In the genomic region with DNA sequence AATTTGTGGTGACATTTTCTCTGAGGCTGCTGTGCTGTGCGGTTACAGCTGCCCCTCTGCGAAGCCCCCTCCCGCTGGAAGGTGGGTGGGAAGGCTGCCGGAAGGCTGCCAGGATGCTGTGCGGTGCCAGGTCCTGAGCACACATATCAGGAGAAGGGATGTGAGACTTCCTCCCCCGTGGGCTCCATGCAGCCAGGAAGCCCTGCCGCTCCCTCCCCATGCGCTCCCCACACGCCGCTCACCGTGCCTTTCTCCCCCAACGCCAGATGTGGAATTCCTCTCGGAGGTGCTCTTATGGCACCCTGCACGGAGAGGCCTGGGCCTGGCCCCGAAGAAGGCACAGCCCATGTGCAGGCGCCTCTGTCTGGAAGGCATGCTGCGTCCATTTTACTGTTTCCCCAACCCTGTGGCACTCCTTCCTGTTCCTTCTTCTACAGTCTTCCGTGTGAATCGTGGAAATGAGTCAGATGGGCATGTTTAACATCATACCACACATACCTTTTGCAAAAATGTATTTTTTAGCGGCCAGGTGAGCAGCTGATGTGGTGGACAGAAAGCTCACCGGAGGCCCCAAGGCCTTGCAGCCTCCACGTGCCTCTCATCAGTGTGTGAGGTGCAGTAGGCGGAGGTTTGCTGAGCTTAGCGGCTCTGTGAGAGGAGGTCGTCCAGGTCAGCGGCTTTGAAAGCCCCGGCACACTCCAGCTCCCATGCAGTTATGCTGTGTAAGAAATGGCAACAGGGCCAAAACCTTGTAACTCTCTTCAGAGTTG, we compare ENCODE assay signal across 29 cellular contexts.
DNase-seq lines count a peak whose midpoint lies in the region; ATAC-seq and TF ChIP-seq lines count a peak whose summit lies in the region.
"Had no signal": no experiment of that assay in that cellular context is flagged by ENCODE, and none has a peak within 500 bp of the region (broad histone marks: within the 10 kb centered on the region; RNA-seq: fewer than 3 reads in every experiment).

No MANE protein-coding gene starts in this region.

- H3K4me2 ChIP-seq in GM23248 (ENCODE audit: unreplicated experiment): no peak overlapping the region

- H3K4me3 Mint-ChIP-seq in neural crest cell: no peak overlapping the region
- H3K4me3 Mint-ChIP-seq: activated CD4-positive, alpha-beta memory T cell treated with anti-CD3 and anti-CD28 coated beads, Interleukin-2, amount 10 ng/mL, durations not matched to agents 7 days and 5 days; activated naive CD8-positive, alpha-beta T cell; CD4-positive, alpha-beta T cell had no signal

- no peaks in the 10 kb centered on the region for H3K9me2 ChIP-seq in GM23248 (ENCODE audit: insufficient read depth)

- H3K27me3 ChIP-seq in right atrium auricular region: no peaks in the 10 kb centered on the region
- H3K27me3 ChIP-seq in GM23248 (replicated peaks; ENCODE audit: insufficient read depth): no peaks in the 10 kb centered on the region
- H3K27me3 ChIP-seq: testis, uterus had no signal

- no peaks in the 10 kb centered on the region for H3K79me2 ChIP-seq in GM23248 (ENCODE audit: insufficient read depth)

- DNase-seq in right atrium auricular region (ENCODE audit: low spot score): peak; percentile 56
- no peak for DNase-seq in Right ventricle myocardium superior
- DNase-seq in epithelial cell of esophagus (ENCODE audit: low read depth): peak; percentile 16
- DNase-seq in neural crest cell (ENCODE audit: low read depth, low spot score): no peak
- DNase-seq in inferior parietal cortex (ENCODE audit: extremely low spot score): no peak
- no peak for DNase-seq in left ventricle myocardium superior
- no peak for DNase-seq in GM23248
- DNase-seq: activated CD4-positive, alpha-beta memory T cell treated with anti-CD3 and anti-CD28 coated beads, Interleukin-2, amount 10 ng/mL, durations not matched to agents 7 days and 5 days; anterior cingulate cortex; effector CD8-positive, alpha-beta T cell; glutamatergic neuron; KBM-7; left ventricle myocardium inferior; midbrain; naive B cell; NCI-H1105; NCI-H187; NCI-H2171; NCI-H510A; stimulated activated naive CD4-positive, alpha-beta T cell treated with Interleukin-2 at 50 U/mL for 16 hours; T-helper 2 cell; testis had no signal

- H3K27ac Mint-ChIP-seq in neural crest cell (ENCODE audit: unreplicated experiment): peak overlapping the region; percentile 12
- H3K27ac Mint-ChIP-seq: activated CD4-positive, alpha-beta memory T cell treated with anti-CD3 and anti-CD28 coated beads, Interleukin-2, amount 10 ng/mL, durations not matched to agents 7 days and 5 days; activated naive CD8-positive, alpha-beta T cell; activated T-helper 2 cell treated with anti-CD3 and anti-CD28 coated beads, Interferon-gamma antibody, Interleukin-2, Interleukin-4, amounts not matched to agents 10 μg/mL and 5 μg/mL and 100 μg/mL, durations not matched to agents 14 hours and 24 hours and 36 hours; CD4-positive, alpha-beta T cell had no signal

- ATAC-seq in Right ventricle myocardium superior (ENCODE audit: poor library complexity) (no peak), GM21717 (IDR thresholded peaks at IDR 0.05; ENCODE audit: unreplicated experiment) (no peak), left ventricle myocardium superior (no peak)

- H3K9me3 ChIP-seq in right atrium auricular region (no peaks in the 10 kb centered on the region), GM23248 (ENCODE audit: low read depth) (no peaks in the 10 kb centered on the region)
- H3K9me3 ChIP-seq: left ventricle myocardium inferior, testis, uterus had no signal

- H3K36me3 Mint-ChIP-seq in neural crest cell (ENCODE audit: low read depth): peaks cover 2% of the 10 kb centered on the region
- H3K36me3 Mint-ChIP-seq: activated naive CD8-positive, alpha-beta T cell; naive B cell had no signal

- intact Hi-C loops in Right ventricle myocardium superior (cut with DNase I) (no loop called here), left ventricle myocardium superior (cut with micrococcal nuclease) (no loop called here)

- H3K4me1 ChIP-seq in right atrium auricular region (peaks cover 0 to 62% of the 10 kb centered on the region in 2 donors), GM23248 (ENCODE audit: insufficient read depth) (no peaks in the 10 kb centered on the region)

- TF ChIP-seq CTCF in right atrium auricular region (IDR thresholded peaks at IDR 0.05) (no peak), epithelial cell of esophagus (IDR thresholded peaks at IDR 0.05; ENCODE audit: insufficient read depth, low read depth, low read length, missing control alignments) (no peak), neural crest cell (conservative IDR thresholded peaks at IDR 0.05) (no peak)

- no peaks in the 10 kb centered on the region for H3K9me3 Mint-ChIP-seq in neural crest cell
- H3K9me3 Mint-ChIP-seq: activated CD4-positive, alpha-beta memory T cell treated with anti-CD3 and anti-CD28 coated beads, Interleukin-2, amount 10 ng/mL, durations not matched to agents 7 days and 5 days; activated T-helper 2 cell treated with anti-CD3 and anti-CD28 coated beads, Interferon-gamma antibody, Interleukin-2, Interleukin-4, amounts not matched to agents 10 μg/mL and 5 μg/mL and 100 μg/mL, durations not matched to agents 14 hours and 24 hours and 36 hours; CD4-positive, alpha-beta T cell; naive B cell had no signal

- H3K4me1 Mint-ChIP-seq in neural crest cell: peaks cover 44% of the 10 kb centered on the region

- in situ Hi-C loops in GM23248 (cut with MboI): no loop called here

- H3K9ac ChIP-seq in GM23248: no peak overlapping the region

- H3F3A ChIP-seq in GM23248 (ENCODE audit: insufficient read depth): no peaks in the 10 kb centered on the region

- H3K4me3 ChIP-seq in right atrium auricular region (no peak overlapping the region), epithelial cell of esophagus (ENCODE audit: low read length) (no peak overlapping the region), GM23248 (no peak overlapping the region)
- H3K4me3 ChIP-seq: left ventricle myocardium inferior, SK-N-MC, skin epidermis, testis, uterus had no signal

- H3K27me3 Mint-ChIP-seq in neural crest cell (ENCODE audit: low read depth): no peaks in the 10 kb centered on the region
- H3K27me3 Mint-ChIP-seq: activated CD4-positive, alpha-beta memory T cell treated with anti-CD3 and anti-CD28 coated beads, Interleukin-2, amount 10 ng/mL, durations not matched to agents 7 days and 5 days; activated naive CD8-positive, alpha-beta T cell; CD4-positive, alpha-beta T cell; naive B cell had no signal

- H4K20me1 ChIP-seq in GM23248 (ENCODE audit: insufficient read depth): no peaks in the 10 kb centered on the region

- 79 to 83% methylated on average over 25 to 27 of the region's 27 CpGs for WGBS in GM23248 (ENCODE audit: low coverage in 1 of 2, low lambda C conversion rate in 2 of 2, missing lambda C conversion rate in 2 of 2), 2 experiments

- H3K27ac ChIP-seq in right atrium auricular region: no peak overlapping the region
- no peak overlapping the region for H3K27ac ChIP-seq in GM23248
- H3K27ac ChIP-seq: left ventricle myocardium inferior, SK-N-MC, skin epidermis, testis, uterus had no signal

- no peaks in the 10 kb centered on the region for H3K36me3 ChIP-seq in right atrium auricular region
- H3K36me3 ChIP-seq in GM23248 (ENCODE audit: low read depth): no peaks in the 10 kb centered on the region
- H3K36me3 ChIP-seq: left ventricle myocardium inferior, uterus had no signal

- H2AFZ ChIP-seq in GM23248: no peak overlapping the region

Comparison
In these comparisons a context has a peak if more than half of its experiments do, and no peak if none do; other contexts are left out.
1. DNase-seq: peak in right atrium auricular region (single experiment) and epithelial cell of esophagus (single experiment); none in Right ventricle myocardium superior (single experiment), neural crest cell (single experiment), inferior parietal cortex (single experiment), left ventricle myocardium superior (single experiment) and GM23248 (single experiment).